In genomic region chr10:112985701-112986510, GRCh38 we compare ENCODE assay signal across 9 cellular contexts. TPM values are rescaled to one million over a fixed set of nuclear protein-coding genes. Genes with fewer than 3 reads are reported as not detected.
DNase-seq lines count a peak whose midpoint lies in the region; ATAC-seq and TF ChIP-seq lines count a peak whose summit lies in the region.
"Had no signal": no experiment of that assay in that cellular context is flagged by ENCODE, and none has a peak within 500 bp of the region (broad histone marks: within the 10 kb centered on the region; RNA-seq: fewer than 3 reads in every experiment).

No MANE protein-coding gene starts in this region.

- H3K27me3 Mint-ChIP-seq in activated CD8-positive, alpha-beta memory T cell treated with anti-CD3 and anti-CD28 coated beads, Interleukin-2, amount 10 ng/mL, durations not matched to agents 7 days and 5 days = peaks cover 94% of the 10 kb centered on the region

- TF ChIP-seq CTCF in cardiac fibroblast (IDR thresholded peaks at IDR 0.05; ENCODE audit: low read depth, low read length) (no peak), omental fat pad (IDR thresholded peaks at IDR 0.05) (no peak)

- H3K4me3 ChIP-seq in cardiac fibroblast (replicated peaks in 1 of 2; ENCODE audit: low read depth in 2 of 2, low read length in 2 of 2) = no peak overlapping the region
- H3K4me3 ChIP-seq: MG63 had no signal

- DNase-seq in GDM1 (lab: John Stamatoyannopoulos, UW) (peak; percentile 75), KG1 (lab: John Stamatoyannopoulos, UW) (peak; percentile 71), cardiac fibroblast (ENCODE audit: low read depth in 2 of 2) (peak; percentile 56 to 69), omental fat pad (ENCODE audit: low spot score) (no peak), retina (no peak)
- DNase-seq in activated CD8-positive, alpha-beta memory T cell treated with anti-CD3 and anti-CD28 coated beads, Interleukin-2, amount 10 ng/mL, durations not matched to agents 7 days and 5 days = no peak
- DNase-seq: MG63 had no signal

- H3K4me1 Mint-ChIP-seq in activated CD8-positive, alpha-beta memory T cell treated with anti-CD3 and anti-CD28 coated beads, Interleukin-2, amount 10 ng/mL, durations not matched to agents 7 days and 5 days = peaks cover 23% of the 10 kb centered on the region

- peak; percentile 73 for ATAC-seq in omental fat pad (ENCODE audit: low FRiP score)
- ATAC-seq in HG03460 (IDR thresholded peaks at IDR 0.05; ENCODE audit: unreplicated experiment) = no peak
- ATAC-seq in activated CD8-positive, alpha-beta memory T cell treated with anti-CD3 and anti-CD28 coated beads, Interleukin-2, amount 10 ng/mL, durations not matched to agents 7 days and 5 days = no peak
- ATAC-seq in HG03097 (IDR thresholded peaks at IDR 0.05; ENCODE audit: low FRiP score, unreplicated experiment) = no peak

- no peak overlapping the region for H3K27ac Mint-ChIP-seq in activated CD8-positive, alpha-beta memory T cell treated with anti-CD3 and anti-CD28 coated beads, Interleukin-2, amount 10 ng/mL, durations not matched to agents 7 days and 5 days

- H3K4me3 Mint-ChIP-seq in activated CD8-positive, alpha-beta memory T cell treated with anti-CD3 and anti-CD28 coated beads, Interleukin-2, amount 10 ng/mL, durations not matched to agents 7 days and 5 days = no peak overlapping the region

- no peaks in the 10 kb centered on the region for H3K9me3 Mint-ChIP-seq in activated CD8-positive, alpha-beta memory T cell treated with anti-CD3 and anti-CD28 coated beads, Interleukin-2, amount 10 ng/mL, durations not matched to agents 7 days and 5 days (ENCODE audit: low read depth)

- CTCF ChIA-PET in activated CD8-positive, alpha-beta memory T cell treated with anti-CD3 and anti-CD28 coated beads, Interleukin-2, amount 10 ng/mL, durations not matched to agents 7 days and 5 days (lab: Charles Lee) = no interaction called here

- no peaks in the 10 kb centered on the region for H3K36me3 Mint-ChIP-seq in activated CD8-positive, alpha-beta memory T cell treated with anti-CD3 and anti-CD28 coated beads, Interleukin-2, amount 10 ng/mL, durations not matched to agents 7 days and 5 days

RNA-seq across cellular contexts. Expression of gene TCF7L2, which starts 35.9 kb away (rescaled TPM):
- total RNA-seq in omental fat pad = 10 to 100 TPM; 22.5 to 30.6 (median 28.5) TPM
- 1 to 10 TPM in 1 of 2 experiments, under 1 TPM in 1; 0.45 to 1.4 TPM for total RNA-seq in activated CD8-positive, alpha-beta memory T cell treated with anti-CD3 and anti-CD28 coated beads, Interleukin-2, amount 10 ng/mL, durations not matched to agents 7 days and 5 days

Comparison
In these comparisons a context has a peak if more than half of its experiments do, and no peak if none do; other contexts are left out.
1. DNase-seq: peak in GDM1 (single experiment), KG1 (single experiment) and cardiac fibroblast (2 of 2); none in omental fat pad (single experiment), retina (single experiment) and activated CD8-positive, alpha-beta memory T cell treated with anti-CD3 and anti-CD28 coated beads, Interleukin-2, amount 10 ng/mL, durations not matched to agents 7 days and 5 days (single experiment).
2. RNA of gene TCF7L2, which starts 35.9 kb away (total RNA-seq): 22.5 to 30.6 TPM in omental fat pad; 0.45 to 1.4 TPM in activated CD8-positive, alpha-beta memory T cell treated with anti-CD3 and anti-CD28 coated beads, Interleukin-2, amount 10 ng/mL, durations not matched to agents 7 days and 5 days; every median in the first group is over 4 times any median in the second.